In genomic region chr15:37096878-37097568, GRCh38 we compare ENCODE assay signal across 8 cellular contexts. TPM values are rescaled to one million over a fixed set of nuclear protein-coding genes. Genes with fewer than 3 reads are reported as not detected.
DNase-seq lines count a peak whose midpoint lies in the region; ATAC-seq and TF ChIP-seq lines count a peak whose summit lies in the region.

No MANE protein-coding gene starts in this region.

- no peaks in the 10 kb centered on the region for H3K36me3 ChIP-seq in HUES6 (ENCODE audit: control insufficient read depth, insufficient read depth, low read length)

- ATAC-seq in GM18861 (IDR thresholded peaks at IDR 0.05; ENCODE audit: unreplicated experiment) (no peak), GM21619 (IDR thresholded peaks at IDR 0.05; ENCODE audit: unreplicated experiment) (no peak)

- DNase-seq in AG04449 (ENCODE audit: low read depth, low spot score): no peak
- DNase-seq in dermis blood vessel endothelial cell: peak; percentile 19
- peak; percentile 10 for DNase-seq in myocyte (ENCODE audit: low read depth)
- DNase-seq in activated naive CD4-positive, alpha-beta T cell (lab: John Stamatoyannopoulos, UW): no peak
- DNase-seq in pons (ENCODE audit: low spot score): no peak

- no peak overlapping the region for H3K27ac ChIP-seq in HUES6 (ENCODE audit: low read depth, low read length)

- H3K9me3 ChIP-seq in HUES6 (ENCODE audit: control insufficient read depth, insufficient read depth, low read depth, low read length): no peaks in the 10 kb centered on the region

- peaks cover 76% of the 10 kb centered on the region for H3K27me3 ChIP-seq in HUES6 (ENCODE audit: control insufficient read depth, insufficient read depth, low read length)

- POLR2A ChIA-PET in AG04449 (lab: Yijun Ruan, JAX): no interaction called here

- CTCF ChIA-PET in AG04449 (lab: Yijun Ruan, JAX): interaction anchor here (0.9 to 1.0 kb wide), 2 partner anchors 213 to 1346 kb away, joined by 3 read pairs; no protein-coding TSS in a partner anchor

- H3K4me3 ChIP-seq in AG04449 (ENCODE audit: low read depth, low read length): peak overlapping the region; percentile 93
- H3K4me3 ChIP-seq in HUES6 (ENCODE audit: low read depth, low read length): peak overlapping the region; percentile 90

- no peak for TF ChIP-seq CTCF in AG04449 (IDR thresholded peaks at IDR 0.05; ENCODE audit: insufficient read depth, low read length, missing control alignments)

- peaks cover 43% of the 10 kb centered on the region for H3K4me1 ChIP-seq in HUES6 (ENCODE audit: control insufficient read depth, insufficient read depth, low read length)

- peak overlapping the region; percentile 33 for H3K9ac ChIP-seq in HUES6 (ENCODE audit: low read length)

RNA-seq across cellular contexts. Expression of gene MEIS2, which starts 3.3 kb away (rescaled TPM):
- total RNA-seq in dermis blood vessel endothelial cell (12.9 and 13.8 TPM in 2 replicates), myocyte (4.0 and 7.3 TPM in 2 replicates)
- 5.8 TPM for polyA plus RNA-seq in myocyte (2012)

Comparison
In these comparisons a context has a peak if more than half of its experiments do, and no peak if none do; other contexts are left out.
1. DNase-seq: peak in dermis blood vessel endothelial cell (single experiment) and myocyte (single experiment); none in AG04449 (single experiment), activated naive CD4-positive, alpha-beta T cell (0 of 4) and pons (single experiment).